Comparison of ENCODE assay signal across 17 cellular contexts in the genomic region with DNA sequence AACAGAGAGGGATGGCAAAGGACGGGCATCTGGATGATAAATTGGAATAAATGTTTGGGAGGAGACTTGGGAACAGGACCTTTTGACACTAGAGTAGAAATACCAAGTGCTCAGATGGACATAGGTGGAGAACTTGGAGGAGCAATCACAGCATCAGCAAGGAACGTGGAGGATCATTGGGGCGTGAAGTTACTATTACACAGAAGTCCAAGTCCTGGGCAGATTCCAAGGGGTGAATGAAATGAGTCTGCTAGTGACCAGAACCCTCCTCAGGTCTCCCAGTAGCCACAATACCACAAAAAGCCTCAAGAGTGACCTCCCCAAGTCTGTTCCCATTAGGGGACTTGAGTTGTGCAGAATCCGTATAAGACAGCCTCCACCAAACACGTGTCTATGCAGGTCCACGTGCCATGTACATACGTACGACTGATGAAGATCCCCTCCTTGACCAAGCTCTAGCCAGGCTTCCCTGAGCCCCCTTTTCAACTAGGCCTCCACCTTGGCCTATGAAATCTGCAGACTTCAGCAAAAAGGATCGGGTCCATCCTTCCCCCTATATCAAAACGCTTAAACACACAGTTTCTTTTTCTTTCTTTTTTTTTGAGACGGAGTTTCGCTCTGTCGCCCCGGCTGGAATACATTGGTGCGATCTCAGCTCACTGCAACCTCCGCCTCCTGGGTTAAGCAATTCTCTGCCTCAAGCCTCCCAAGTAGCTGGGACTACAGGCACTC. TPM values are rescaled to one million over a fixed set of nuclear protein-coding genes. Genes with fewer than 3 reads are reported as not detected.
DNase-seq lines count a peak whose midpoint lies in the region; ATAC-seq and TF ChIP-seq lines count a peak whose summit lies in the region.
"Had no signal": no experiment of that assay in that cellular context is flagged by ENCODE, and none has a peak within 500 bp of the region (broad histone marks: within the 10 kb centered on the region; RNA-seq: fewer than 3 reads in every experiment).

No MANE protein-coding gene starts in this region.

- no peaks in the 10 kb centered on the region for H3K9me3 ChIP-seq in CD8-positive, alpha-beta T cell (ENCODE audit: low read length)
- H3K9me3 ChIP-seq: adrenal gland had no signal

- H3K27me3 Mint-ChIP-seq in activated CD4-positive, alpha-beta T cell treated with anti-CD3 and anti-CD28 coated beads, Interleukin-2, amount 10 ng/mL, durations not matched to agents 7 days and 5 days = no peaks in the 10 kb centered on the region
- no peaks in the 10 kb centered on the region for H3K27me3 Mint-ChIP-seq in CD8-positive, alpha-beta T cell (ENCODE audit: low read depth)
- H3K27me3 Mint-ChIP-seq in WTC11 (ENCODE audit: low read depth) = peaks cover 19% of the 10 kb centered on the region
- H3K27me3 Mint-ChIP-seq: central memory CD8-positive, alpha-beta T cell; effector memory CD8-positive, alpha-beta T cell had no signal

- peaks cover 39% of the 10 kb centered on the region for H3K4me1 Mint-ChIP-seq in activated CD4-positive, alpha-beta T cell treated with anti-CD3 and anti-CD28 coated beads, Interleukin-2, amount 10 ng/mL, durations not matched to agents 7 days and 5 days
- peaks cover 47% of the 10 kb centered on the region for H3K4me1 Mint-ChIP-seq in CD8-positive, alpha-beta T cell (ENCODE audit: low read depth)
- peaks cover 35% of the 10 kb centered on the region for H3K4me1 Mint-ChIP-seq in WTC11

- no peak for DNase-seq in activated CD4-positive, alpha-beta T cell treated with anti-CD3 and anti-CD28 coated beads, Interleukin-2, amount 10 ng/mL, durations not matched to agents 7 days and 5 days
- DNase-seq in activated CD4-positive, alpha-beta T cell treated with anti-CD3 and anti-CD28 coated beads, Interleukin-2, amount 50 U/mL, for 48 hours = no peak
- no peak for DNase-seq in CD8-positive, alpha-beta T cell
- no peak for DNase-seq in WTC11 (ENCODE audit: low spot score)
- DNase-seq in kidney tubule cell (ENCODE audit: low spot score) = peak; percentile 40
- DNase-seq in head of caudate nucleus = no peak
- DNase-seq: adrenal gland; effector memory CD8-positive, alpha-beta T cell; NCI-H1436 treated with DMSO at 0.1 percent for 48 hours; NCI-H2227 treated with DMSO at 0.1 percent for 48 hours; stimulated activated naive CD4-positive, alpha-beta T cell had no signal

- H3K9me3 Mint-ChIP-seq in activated CD4-positive, alpha-beta T cell treated with anti-CD3 and anti-CD28 coated beads, Interleukin-2, amount 10 ng/mL, durations not matched to agents 7 days and 5 days = no peaks in the 10 kb centered on the region
- no peaks in the 10 kb centered on the region for H3K9me3 Mint-ChIP-seq in CD8-positive, alpha-beta T cell
- H3K9me3 Mint-ChIP-seq in WTC11 = peaks cover 4% of the 10 kb centered on the region; the same call in 1 of the 2 replicates
- H3K9me3 Mint-ChIP-seq: central memory CD8-positive, alpha-beta T cell; effector memory CD8-positive, alpha-beta T cell; type B pancreatic cell had no signal

- POLR2A ChIA-PET in activated CD4-positive, alpha-beta T cell treated with anti-CD3 and anti-CD28 coated beads, Interleukin-2, amount 10 ng/mL, durations not matched to agents 7 days and 5 days (lab: Charles Lee) = no interaction called here
- POLR2A ChIA-PET in CD8-positive, alpha-beta T cell (lab: Charles Lee) = interaction anchor here (1.6 to 4.0 kb wide), 2 partner anchors 82 to 129 kb away, joined by 3 to 32 read pairs; a partner anchor contains a TSS
- POLR2A ChIA-PET in WTC11 (lab: Charles Lee) = no interaction called here

- H3K4me3 ChIP-seq in CD8-positive, alpha-beta T cell (ENCODE audit: low read depth, low read length) = no peak overlapping the region
- H3K4me3 ChIP-seq: adrenal gland had no signal

- ATAC-seq in CD8-positive, alpha-beta T cell = no peak
- ATAC-seq in WTC11 = no peak
- ATAC-seq in HG03571 (IDR thresholded peaks at IDR 0.05; ENCODE audit: unreplicated experiment) = no peak
- no peak for ATAC-seq in HG02973 (IDR thresholded peaks at IDR 0.05; ENCODE audit: unreplicated experiment)
- ATAC-seq: effector memory CD8-positive, alpha-beta T cell had no signal

- no peaks in the 10 kb centered on the region for H3K36me3 ChIP-seq in CD8-positive, alpha-beta T cell (ENCODE audit: insufficient read depth, low read length)
- H3K36me3 ChIP-seq: adrenal gland had no signal

- no peak for TF ChIP-seq CTCF in CD8-positive, alpha-beta T cell (IDR thresholded peaks at IDR 0.05)
- TF ChIP-seq CTCF in WTC11 (IDR thresholded peaks at IDR 0.05) = no peak

- CTCF ChIA-PET in activated CD4-positive, alpha-beta T cell treated with anti-CD3 and anti-CD28 coated beads, Interleukin-2, amount 10 ng/mL, durations not matched to agents 7 days and 5 days (lab: Charles Lee) = interaction anchor here (1.3 to 4.6 kb wide), 2 partner anchors 12 to 15 kb away, joined by 5 to 18 read pairs; no protein-coding TSS in a partner anchor
- CTCF ChIA-PET in CD8-positive, alpha-beta T cell (lab: Charles Lee) = interaction anchor here (0.7 to 1.8 kb wide), 2 partner anchors 12 to 40 kb away, joined by 3 to 8 read pairs; no protein-coding TSS in a partner anchor
- CTCF ChIA-PET in WTC11 (lab: Charles Lee) = interaction anchor here (4.3 kb wide), 1 partner anchor 11 kb away, joined by 36 read pairs; no protein-coding TSS in a partner anchor

- peaks cover 34% of the 10 kb centered on the region for H3K4me1 ChIP-seq in CD8-positive, alpha-beta T cell (ENCODE audit: insufficient read depth, low read length)

- intact Hi-C loops in CD8-positive, alpha-beta T cell (cut with DNase I, micrococcal nuclease) = loop anchor here (2.0 to 10.0 kb wide), 13 partner anchors 49 to 1686 kb away; a partner anchor contains a TSS
- intact Hi-C loops in head of caudate nucleus (cut with DNase I) = loop anchor here (5.0 to 10.0 kb wide), 2 partner anchors 81 to 133 kb away; a partner anchor contains a TSS

- no peaks in the 10 kb centered on the region for H3K27me3 ChIP-seq in CD8-positive, alpha-beta T cell (ENCODE audit: insufficient read depth, low read length)
- H3K27me3 ChIP-seq: adrenal gland had no signal

- peak overlapping the region; percentile 90 for H3K27ac Mint-ChIP-seq in activated CD4-positive, alpha-beta T cell treated with anti-CD3 and anti-CD28 coated beads, Interleukin-2, amount 10 ng/mL, durations not matched to agents 7 days and 5 days
- H3K27ac Mint-ChIP-seq in CD8-positive, alpha-beta T cell = peak overlapping the region; percentile 27
- H3K27ac Mint-ChIP-seq in WTC11 = no peak overlapping the region
- H3K27ac Mint-ChIP-seq: type B pancreatic cell had no signal

- peaks cover 36% of the 10 kb centered on the region for H3K36me3 Mint-ChIP-seq in activated CD4-positive, alpha-beta T cell treated with anti-CD3 and anti-CD28 coated beads, Interleukin-2, amount 10 ng/mL, durations not matched to agents 7 days and 5 days (ENCODE audit: low read depth)
- peaks cover 40% of the 10 kb centered on the region for H3K36me3 Mint-ChIP-seq in CD8-positive, alpha-beta T cell
- H3K36me3 Mint-ChIP-seq in WTC11 = peaks cover 9% of the 10 kb centered on the region

- H3K4me3 Mint-ChIP-seq in activated CD4-positive, alpha-beta T cell treated with anti-CD3 and anti-CD28 coated beads, Interleukin-2, amount 10 ng/mL, durations not matched to agents 7 days and 5 days = peak overlapping the region; percentile 83
- H3K4me3 Mint-ChIP-seq in CD8-positive, alpha-beta T cell = peak overlapping the region; percentile 85
- H3K4me3 Mint-ChIP-seq in WTC11 = 0 out of 2 replicates have a peak overlapping the region, but pooled peaks have one; percentile 83

- H3K27ac ChIP-seq in CD8-positive, alpha-beta T cell (ENCODE audit: low read depth, low read length) = no peak overlapping the region
- H3K27ac ChIP-seq: adrenal gland, HL-60 had no signal

TF ChIP-seq in WTC11, 78 proteins besides CTCF, POLR2A, EP300 and RAD21:
- TF ChIP-seq ELF4 (CRISPR knock-in tag; IDR thresholded peaks at IDR 0.05; ENCODE audit: low read depth) (no peak), RELA (CRISPR knock-in tag; IDR thresholded peaks at IDR 0.05; ENCODE audit: borderline replicate concordance) (no peak), GRHL2 (CRISPR knock-in tag; IDR thresholded peaks at IDR 0.05; ENCODE audit: insufficient replicate concordance, severe bottlenecking) (no peak), ZNF671 (CRISPR knock-in tag; IDR thresholded peaks at IDR 0.05) (no peak), PRRX2 (CRISPR knock-in tag; IDR thresholded peaks at IDR 0.05) (no peak), SMAD4 (CRISPR knock-in tag; IDR thresholded peaks at IDR 0.05) (no peak), IRF2 (CRISPR knock-in tag; IDR thresholded peaks at IDR 0.05; ENCODE audit: borderline replicate concordance, low read depth) (no peak)
- TF ChIP-seq, protein P1, sequence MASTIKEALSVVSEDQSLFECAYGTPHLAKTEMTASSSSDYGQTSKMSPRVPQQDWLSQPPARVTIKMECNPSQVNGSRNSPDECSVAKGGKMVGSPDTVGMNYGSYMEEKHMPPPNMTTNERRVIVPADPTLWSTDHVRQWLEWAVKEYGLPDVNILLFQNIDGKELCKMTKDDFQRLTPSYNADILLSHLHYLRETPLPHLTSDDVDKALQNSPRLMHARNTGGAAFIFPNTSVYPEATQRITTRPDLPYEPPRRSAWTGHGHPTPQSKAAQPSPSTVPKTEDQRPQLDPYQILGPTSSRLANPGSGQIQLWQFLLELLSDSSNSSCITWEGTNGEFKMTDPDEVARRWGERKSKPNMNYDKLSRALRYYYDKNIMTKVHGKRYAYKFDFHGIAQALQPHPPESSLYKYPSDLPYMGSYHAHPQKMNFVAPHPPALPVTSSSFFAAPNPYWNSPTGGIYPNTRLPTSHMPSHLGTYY (CRISPR knock-in tag; IDR thresholded peaks at IDR 0.05) = no peak

RNA-seq across cellular contexts. Expression of a gene that starts 2.2 kb away (rescaled TPM):
- total RNA-seq in activated CD4-positive, alpha-beta T cell treated with anti-CD3 and anti-CD28 coated beads, Interleukin-2, amount 10 ng/mL, durations not matched to agents 7 days and 5 days = 1 to 10 TPM; 5.1 to 5.2 TPM
- total RNA-seq in CD8-positive, alpha-beta T cell = 1 to 10 TPM; 2.4 to 2.9 TPM
- 3.0 to 3.4 TPM (median 3.3 TPM) in 3 replicates for total RNA-seq in WTC11 (2021)
- total RNA-seq: smooth muscle cell had no signal

RNA-seq across cellular contexts. Expression of a gene that starts 2.4 kb away (rescaled TPM):
- 10 to 100 TPM; 24.6 to 25.3 TPM for total RNA-seq in activated CD4-positive, alpha-beta T cell treated with anti-CD3 and anti-CD28 coated beads, Interleukin-2, amount 10 ng/mL, durations not matched to agents 7 days and 5 days
- total RNA-seq in CD8-positive, alpha-beta T cell = 10 to 100 TPM; 24.4 to 25.4 TPM
- total RNA-seq in WTC11 (2021) = 8.5 to 9.4 TPM (median 9.3 TPM) in 3 replicates
